23 cellular contexts compared by ENCODE assay signal in genomic region chr14:68973639-68974038, GRCh38. TPM values are rescaled to one million over a fixed set of nuclear protein-coding genes. Genes with fewer than 3 reads are reported as not detected.
DNase-seq lines count a peak whose midpoint lies in the region; TF ChIP-seq lines count a peak whose summit lies in the region.
"Had no signal": no experiment of that assay in that cellular context is flagged by ENCODE, and none has a peak within 500 bp of the region (broad histone marks: within the 10 kb centered on the region; RNA-seq: fewer than 3 reads in every experiment).

No MANE protein-coding gene starts in this region.

- no peaks in the 10 kb centered on the region for H3K27me3 Mint-ChIP-seq in MCF 10A (ENCODE audit: insufficient read depth, unreplicated experiment)
- H3K27me3 Mint-ChIP-seq in osteocyte (ENCODE audit: unreplicated experiment): no peaks in the 10 kb centered on the region
- H3K27me3 Mint-ChIP-seq: T-helper 17 cell had no signal

- POLR2A ChIA-PET in MCF 10A (lab: Yijun Ruan, JAX): interaction anchor here (3.6 to 5.3 kb wide), 4 partner anchors 8 to 33 kb away, joined by 25 to 108 read pairs (median 50); no protein-coding TSS in a partner anchor

- no peaks in the 10 kb centered on the region for H3K9me3 ChIP-seq in breast epithelium
- H3K9me3 ChIP-seq: thyroid gland had no signal

- H3K4me3 Mint-ChIP-seq in MCF 10A (ENCODE audit: unreplicated experiment) (no peak overlapping the region), osteocyte (ENCODE audit: unreplicated experiment) (no peak overlapping the region)
- H3K4me3 Mint-ChIP-seq: endodermal cell, T-helper 17 cell had no signal

- intact Hi-C loops in breast epithelium (cut with DNase I; ENCODE audit: low total_unique reads): loop anchor here (10.0 kb wide), 1 partner anchor 829 kb away; no protein-coding TSS in a partner anchor
- intact Hi-C loops in MCF 10A (cut with micrococcal nuclease): no loop called here

- TF ChIP-seq CTCF in breast epithelium (IDR thresholded peaks at IDR 0.05): no peak
- TF ChIP-seq CTCF in MCF 10A (IDR thresholded peaks at IDR 0.05; ENCODE audit: unreplicated experiment): no peak
- no peak for TF ChIP-seq CTCF in osteocyte (IDR thresholded peaks at IDR 0.05)

- peaks cover 12 to 69% of the 10 kb centered on the region in 2 donors for H3K4me1 ChIP-seq in breast epithelium

- TF ChIP-seq POLR2A in breast epithelium (IDR thresholded peaks at IDR 0.05): no peak

- CTCF ChIA-PET in MCF 10A (lab: Yijun Ruan, JAX): interaction anchor here (1.3 kb wide), 1 partner anchor 14 kb away, joined by 3 read pairs; no protein-coding TSS in a partner anchor

- DNase-seq in breast epithelium (ENCODE audit: low spot score in 2 of 2) (no peak), MCF 10A (ENCODE audit: unreplicated experiment) (no peak), epithelial cell of prostate (ENCODE audit: low read depth, low spot score) (no peak), osteocyte (ENCODE audit: extremely low spot score, unreplicated experiment) (no peak), DMS114 treated with DMSO at 0.1 percent for 48 hours (lab: John Stamatoyannopoulos, UW; ENCODE audit: unreplicated experiment) (no peak), NCI-H1105 (lab: John Stamatoyannopoulos, UW) (no peak), iPS-NIHi11 (ENCODE audit: low spot score) (no peak)
- DNase-seq in activated CD4-positive, alpha-beta T cell treated with anti-CD3 and anti-CD28 coated beads for 48 hours: no peak
- DNase-seq: activated CD8-positive, alpha-beta memory T cell treated with anti-CD3 and anti-CD28 coated beads for 24 hours; activated gamma-delta T cell; activated T-cell treated with anti-CD3 and anti-CD28 coated beads, Interleukin-2, amount 50 U/mL, for 1 hour; DMS79; GOT3; MV-4-11; NCI-H526 treated with DMSO at 0.1 percent for 48 hours; nucleus accumbens; stimulated activated CD4-positive, alpha-beta T cell treated with anti-CD3 and anti-CD28 coated beads, Interleukin-4, amount 100 ng/mL, for 24 hours; stimulated activated naive CD4-positive, alpha-beta T cell; T-helper 17 cell; thyroid gland had no signal

- peak overlapping the region in 1 of 3 donors; percentile 45 for H3K4me3 ChIP-seq in breast epithelium
- H3K4me3 ChIP-seq: GM12878, thyroid gland had no signal

- H3K36me3 Mint-ChIP-seq in MCF 10A (ENCODE audit: insufficient read depth, unreplicated experiment) (peaks cover 31% of the 10 kb centered on the region), osteocyte (ENCODE audit: unreplicated experiment) (peaks cover 37% of the 10 kb centered on the region)

- H3K27ac ChIP-seq in breast epithelium: peak overlapping the region; percentile 98 to 99
- H3K27ac ChIP-seq in epithelial cell of prostate: peak overlapping the region; percentile 99
- H3K27ac ChIP-seq: KMS-11, thyroid gland had no signal

- H3K36me3 ChIP-seq in breast epithelium: no peaks in the 10 kb centered on the region
- H3K36me3 ChIP-seq: thyroid gland had no signal

- no peak overlapping the region for H3K27ac Mint-ChIP-seq in MCF 10A (ENCODE audit: low read depth, unreplicated experiment)
- H3K27ac Mint-ChIP-seq in osteocyte (ENCODE audit: unreplicated experiment): peak overlapping the region; percentile 50
- H3K27ac Mint-ChIP-seq: endodermal cell had no signal

- no peaks in the 10 kb centered on the region for H3K27me3 ChIP-seq in breast epithelium
- H3K27me3 ChIP-seq: thyroid gland had no signal

- H3K9me3 Mint-ChIP-seq in MCF 10A (ENCODE audit: unreplicated experiment) (no peaks in the 10 kb centered on the region), osteocyte (ENCODE audit: unreplicated experiment) (no peaks in the 10 kb centered on the region)
- H3K9me3 Mint-ChIP-seq: endodermal cell had no signal

- BruUV-seq in MCF 10A (replicated peaks; lab: Mats Ljungman, UMichigan): no TSS peak

- peaks cover 71% of the 10 kb centered on the region for H3K4me1 Mint-ChIP-seq in MCF 10A (ENCODE audit: insufficient read depth, unreplicated experiment)
- peaks cover 84% of the 10 kb centered on the region for H3K4me1 Mint-ChIP-seq in osteocyte (ENCODE audit: unreplicated experiment)

RNA-seq across cellular contexts. Expression of gene ACTN1, which starts 5.5 kb away (rescaled TPM):
- total RNA-seq in breast epithelium (100 to 1,000 TPM in 2 of 3 donors, 10 to 100 TPM in 1; 75.0 to 295 (median 290) TPM), MCF 10A (2022) (239 and 312 TPM in 2 replicates), osteocyte (371 and 380 TPM in 2 replicates)
